In genomic region chr7:922334-923107, GRCh38 we compare ENCODE assay signal across 8 cellular contexts. TPM values are rescaled to one million over a fixed set of nuclear protein-coding genes. Genes with fewer than 3 reads are reported as not detected.
DNase-seq lines count a peak whose midpoint lies in the region; ATAC-seq and TF ChIP-seq lines count a peak whose summit lies in the region.

No MANE protein-coding gene starts in this region.

- no peak for TF ChIP-seq RAD21 in IMR-90 (IDR thresholded peaks at IDR 0.05; ENCODE audit: low read length)

- H3K79me1 ChIP-seq in IMR-90 (ENCODE audit: low read depth in 1 of 2, low read length in 2 of 2): no peaks in the 10 kb centered on the region

- H3K18ac ChIP-seq in IMR-90 (ENCODE audit: low read depth, low read length): no peak overlapping the region

- H2AFZ ChIP-seq in IMR-90 (replicated peaks; ENCODE audit: low read length, poor library complexity): peak overlapping the region; percentile 89

- H4K20me1 ChIP-seq in IMR-90 (ENCODE audit: insufficient read depth, low read length): no peaks in the 10 kb centered on the region

- TF ChIP-seq POLR2A in IMR-90 (IDR thresholded peaks at IDR 0.05; ENCODE audit: low read depth, low read length): no peak

- no peak overlapping the region for H3K23ac ChIP-seq in IMR-90 (ENCODE audit: low read depth, low read length)

- no peak overlapping the region for H3K4me3 ChIP-seq in IMR-90 (ENCODE audit: insufficient read depth, low read depth, low read length)
- no peak overlapping the region for H3K4me3 ChIP-seq in left lung
- H3K4me3 ChIP-seq in thymus (ENCODE audit: low read length): peak overlapping the region; percentile 39

- intact Hi-C loops in IMR-90 (cut with micrococcal nuclease) (no loop called here), left lung (cut with DNase I) (no loop called here)

- no peak overlapping the region for H2BK5ac ChIP-seq in IMR-90 (ENCODE audit: low read depth, low read length, poor library complexity, severe bottlenecking)

- CTCF ChIA-PET in IMR-90 (lab: Yijun Ruan, JAX): no interaction called here

- no peaks in the 10 kb centered on the region for H3K9me1 ChIP-seq in IMR-90 (ENCODE audit: insufficient read depth, low read length)

- 0 out of 2 replicates have a peak overlapping the region, but pooled peaks have one; percentile 6 for H2BK20ac ChIP-seq in IMR-90 (ENCODE audit: low read depth, low read length)

- BruUV-seq in IMR-90 (replicated peaks; lab: Mats Ljungman, UMichigan): no TSS peak

- no peak overlapping the region for H3K4ac ChIP-seq in IMR-90 (ENCODE audit: low read depth, low read length)

- DNase-seq in IMR-90 (no peak), activated T-cell treated with anti-CD3 and anti-CD28 coated beads for 4 hours (peak; percentile 43), left lung (peak; percentile 28 to 66), NCI-H748 (lab: John Stamatoyannopoulos, UW; ENCODE audit: unreplicated experiment) (no peak), NCI-H2107 treated with DMSO at 0.1 percent for 48 hours (lab: John Stamatoyannopoulos, UW; ENCODE audit: unreplicated experiment) (no peak), G401 (ENCODE audit: low spot score) (no peak)

- H3K4me1 ChIP-seq in IMR-90 (ENCODE audit: control insufficient read depth, insufficient read depth, low read length) (peaks cover 7% of the 10 kb centered on the region), left lung (peaks cover 0 to 44% of the 10 kb centered on the region in 2 donors), thymus (ENCODE audit: control insufficient read depth, insufficient read depth, low read length) (peaks cover 26% of the 10 kb centered on the region)

- H4K8ac ChIP-seq in IMR-90 (ENCODE audit: low read depth in 2 of 2, low read length in 2 of 2): no peak overlapping the region

- dilution Hi-C loops in IMR-90 (cut with HindIII; ENCODE audit: low sequenced_read_pairs, unreplicated experiment): no loop called here

- TF ChIP-seq CTCF in IMR-90 (conservative IDR thresholded peaks at IDR 0.05; ENCODE audit: low read depth, low read length): no peak
- no peak for TF ChIP-seq CTCF in left lung (IDR thresholded peaks at IDR 0.05)

- H3K9ac ChIP-seq in IMR-90 (ENCODE audit: low read depth, low read length): no peak overlapping the region

- peak overlapping the region; percentile 65 for H2AK9ac ChIP-seq in IMR-90 (replicated peaks; ENCODE audit: low read depth, low read length, poor library complexity)

- no peak overlapping the region for H3K4me2 ChIP-seq in IMR-90 (ENCODE audit: low read depth, low read length)

- H2AK5ac ChIP-seq in IMR-90 (ENCODE audit: low read depth, low read length): no peak overlapping the region

- H4K91ac ChIP-seq in IMR-90 (ENCODE audit: insufficient read depth, low read depth, low read length): no peak overlapping the region

- in situ Hi-C loops in IMR-90 (cut with MboI; ENCODE audit: low sequenced_read_pairs): no loop called here
- in situ Hi-C loops in G401 (cut with HindIII; ENCODE audit: low sequenced_read_pairs): no loop called here

- no peak overlapping the region for H3K27ac ChIP-seq in IMR-90 (ENCODE audit: insufficient read depth, low read length)
- H3K27ac ChIP-seq in left lung: peak overlapping the region in 1 of 2 donors; percentile 84
- peak overlapping the region; percentile 94 for H3K27ac ChIP-seq in thymus (ENCODE audit: low read depth)

- H3K14ac ChIP-seq in IMR-90 (replicated peaks; ENCODE audit: low read depth, low read length): no peak overlapping the region

- POLR2A ChIA-PET in IMR-90 (lab: Charles Lee; ENCODE audit: unreplicated experiment): no interaction called here

- no peak overlapping the region; the same call in 1 of the 2 replicates for H2BK120ac ChIP-seq in IMR-90 (ENCODE audit: low read depth, low read length)

- no peak overlapping the region for H4K5ac ChIP-seq in IMR-90 (ENCODE audit: low read depth, low read length)

- ATAC-seq in IMR-90 (ENCODE audit: low read depth): no peak
- ATAC-seq in left lung: no peak
- no peak for ATAC-seq in GM18861 (IDR thresholded peaks at IDR 0.05; ENCODE audit: unreplicated experiment)

- no peaks in the 10 kb centered on the region for H3K36me3 ChIP-seq in IMR-90 (ENCODE audit: control insufficient read depth, insufficient read depth, low read length)
- H3K36me3 ChIP-seq in left lung: peaks cover 0 to 5% of the 10 kb centered on the region in 2 donors
- no peaks in the 10 kb centered on the region for H3K36me3 ChIP-seq in thymus (ENCODE audit: control insufficient read depth, insufficient read depth)

- H3K56ac ChIP-seq in IMR-90 (ENCODE audit: extremely low read depth, insufficient read depth, low read length): no peak overlapping the region

- WGBS in IMR-90 (ENCODE audit: extremely low coverage in 2 of 2, insufficient read length in 1 of 2), 2 experiments: 88% methylated on average over 6 of the region's 29 CpGs; no CpG with 5 or more reads in 1 of the 2 experiments
- 51% methylated on average over 29 of the region's 29 CpGs for WGBS in thymus

- H3K9me3 ChIP-seq in IMR-90 (ENCODE audit: control insufficient read depth, insufficient read depth, low read length) (no peaks in the 10 kb centered on the region), left lung (no peaks in the 10 kb centered on the region), thymus (ENCODE audit: control insufficient read depth) (no peaks in the 10 kb centered on the region)

- H2BK15ac ChIP-seq in IMR-90 (ENCODE audit: low read depth, low read length): no peak overlapping the region

- H3K27me3 ChIP-seq in IMR-90 (ENCODE audit: control insufficient read depth, insufficient read depth, low read length): no peaks in the 10 kb centered on the region
- peaks cover 0 to 9% of the 10 kb centered on the region in 2 donors for H3K27me3 ChIP-seq in left lung
- no peaks in the 10 kb centered on the region for H3K27me3 ChIP-seq in thymus (ENCODE audit: control insufficient read depth, insufficient read depth)

TF ChIP-seq in IMR-90, 13 proteins besides CTCF, POLR2A, EP300 and RAD21:
- no peak for TF ChIP-seq NFE2L2 (IDR thresholded peaks at IDR 0.05; ENCODE audit: low read depth, low read length)
- TF ChIP-seq CEBPB (IDR thresholded peaks at IDR 0.05; ENCODE audit: low read depth, low read length): no peak
- no peak for TF ChIP-seq RFX5 (IDR thresholded peaks at IDR 0.05; ENCODE audit: low read depth, low read length)
- no peak for TF ChIP-seq RCOR1 (IDR thresholded peaks at IDR 0.05; ENCODE audit: insufficient replicate concordance, low read length)
- no peak for TF ChIP-seq USF2 (IDR thresholded peaks at IDR 0.05; ENCODE audit: low read depth, low read length)
- TF ChIP-seq SMC3 (IDR thresholded peaks at IDR 0.05; ENCODE audit: low read depth, low read length): no peak
- TF ChIP-seq FOS (IDR thresholded peaks at IDR 0.05; ENCODE audit: low read depth, low read length): no peak
- no peak for TF ChIP-seq MAFK (IDR thresholded peaks at IDR 0.05; ENCODE audit: low read depth, low read length)
- no peak for TF ChIP-seq MXI1 (IDR thresholded peaks at IDR 0.05; ENCODE audit: borderline replicate concordance, low read depth, low read length)
- TF ChIP-seq ELK1 (IDR thresholded peaks at IDR 0.05; ENCODE audit: borderline replicate concordance, low read depth, low read length): no peak
- TF ChIP-seq BHLHE40 (IDR thresholded peaks at IDR 0.05; ENCODE audit: low read depth, low read length): no peak
- TF ChIP-seq CHD1 (IDR thresholded peaks at IDR 0.05; ENCODE audit: low read depth, low read length): no peak
- no peak for TF ChIP-seq MAZ (IDR thresholded peaks at IDR 0.05; ENCODE audit: borderline replicate concordance, low read depth, low read length)

RNA-seq across cellular contexts. Expression of gene ADAP1, which starts 32.0 kb away (rescaled TPM):
- total RNA-seq in IMR-90 (2012; rRNA removed): 1.4 and 2.2 TPM in 2 replicates
- 1.9 and 2.0 TPM in 2 replicates for polyA plus RNA-seq in IMR-90 (2012; rRNA removed)
- 1.3 and 2.4 TPM in 2 replicates for polyA plus RNA-seq in IMR-90 (2012; cell fraction: cytosol; rRNA removed)
- 2.9 and 5.6 TPM in 2 replicates for polyA plus RNA-seq in IMR-90 (2012; cell fraction: nucleus; rRNA removed; ENCODE audit: low replicate concordance)
- total RNA-seq in left lung: 10 to 100 TPM; 25.8 to 35.1 TPM
- 9.4 TPM for polyA plus RNA-seq in thymus
- 11.7 and 21.3 TPM in 2 replicates for total RNA-seq in G401 (2014; rRNA removed; shearing (Covaris generic))

RNA-seq across cellular contexts. Expression of gene GET4, which starts 46.2 kb away (rescaled TPM):
- 10.6 and 11.3 TPM in 2 replicates for total RNA-seq in IMR-90 (2012; rRNA removed)
- 30.9 and 37.2 TPM in 2 replicates for polyA plus RNA-seq in IMR-90 (2012; rRNA removed)
- 25.9 and 35.9 TPM in 2 replicates for polyA plus RNA-seq in IMR-90 (2012; cell fraction: cytosol; rRNA removed)
- polyA plus RNA-seq in IMR-90 (2012; cell fraction: nucleus; rRNA removed; ENCODE audit: low replicate concordance): 104 and 238 TPM in 2 replicates
- 10 to 100 TPM; 30.1 to 31.6 TPM for total RNA-seq in left lung
- polyA plus RNA-seq in thymus: 84.7 TPM
- total RNA-seq in G401 (2014; rRNA removed; shearing (Covaris generic)): 98.5 and 102 TPM in 2 replicates

RNA-seq across cellular contexts. Expression of gene COX19, which starts 52.8 kb away (rescaled TPM):
- total RNA-seq in IMR-90 (2012; rRNA removed) (3.9 and 6.4 TPM in 2 replicates), left lung (10 to 100 TPM in 1 of 2 donors, 1 to 10 TPM in 1; 9.1 to 10.8 TPM)
- polyA plus RNA-seq in IMR-90 (2012; rRNA removed) (7.3 and 7.8 TPM in 2 replicates), thymus (11.6 TPM)
- 4.9 and 5.4 TPM in 2 replicates for polyA plus RNA-seq in IMR-90 (2012; cell fraction: cytosol; rRNA removed)
- 18.9 and 24.1 TPM in 2 replicates for polyA plus RNA-seq in IMR-90 (2012; cell fraction: nucleus; rRNA removed; ENCODE audit: low replicate concordance)
- total RNA-seq in G401 (2014; rRNA removed; shearing (Covaris generic)): 5.5 and 10.6 TPM in 2 replicates

Comparison
In these comparisons a context has a peak if more than half of its experiments do, and no peak if none do; other contexts are left out.
1. DNase-seq: peak in activated T-cell treated with anti-CD3 and anti-CD28 coated beads for 4 hours (single experiment) and left lung (2 of 2); none in IMR-90 (single experiment), NCI-H748 (single experiment), NCI-H2107 treated with DMSO at 0.1 percent for 48 hours (single experiment) and G401 (single experiment).